Comparison of ENCODE assay signal across 1 cellular context in genomic region chr4:118843237-118843636, GRCh38.
TF ChIP-seq lines count a peak whose summit lies in the region.

No MANE protein-coding gene starts in this region.

TF ChIP-seq in WTC11, 78 proteins besides CTCF, POLR2A, EP300 and RAD21:
- no peak for TF ChIP-seq ARID4B (CRISPR knock-in tag; IDR thresholded peaks at IDR 0.05; ENCODE audit: borderline replicate concordance)
- no peak for TF ChIP-seq ZNF396 (CRISPR knock-in tag; IDR thresholded peaks at IDR 0.05; ENCODE audit: borderline replicate concordance)
- TF ChIP-seq IRF1 (CRISPR knock-in tag; IDR thresholded peaks at IDR 0.05), result no peak
- TF ChIP-seq FOXJ3 (CRISPR knock-in tag; IDR thresholded peaks at IDR 0.05; ENCODE audit: borderline replicate concordance), result no peak
